32 cellular contexts compared by ENCODE assay signal in genomic region chr15:71931261-71931660, GRCh38.
"Had no signal": no experiment of that assay in that cellular context is flagged by ENCODE, and none has a peak within 500 bp of the region (broad histone marks: within the 10 kb centered on the region; RNA-seq: fewer than 3 reads in every experiment).

No MANE protein-coding gene starts in this region.

- H3K4me1 ChIP-seq: adrenal gland, ascending aorta, body of pancreas, breast epithelium had no signal

- FAIRE-seq: astrocyte had no signal

- H3K9me3 ChIP-seq: adrenal gland had no signal

- DNase-seq: activated effector memory CD4-positive, alpha-beta T cell treated with anti-CD3 and anti-CD28 coated beads, Interleukin-2, amount 50 U/mL, for 16 hours; activated effector memory CD4-positive, alpha-beta T cell treated with Interleukin-2 at 50 U/mL for 16 hours; activated gamma-delta T cell; activated gamma-delta T cell treated with Interleukin-2 at 50 U/mL for 16 hours; activated naive CD4-positive, alpha-beta T cell; activated naive CD4-positive, alpha-beta T cell treated with anti-CD3 and anti-CD28 coated beads for 36 hours; activated naive CD4-positive, alpha-beta T cell treated with anti-CD3 and anti-CD28 coated beads, Interleukin-2, amount 10 ng/mL, durations not matched to agents 7 days and 5 days; activated naive CD4-positive, alpha-beta T cell treated with anti-CD3 and anti-CD28 coated beads, Interleukin-2, amount 50 U/mL, for 16 hours; activated naive CD4-positive, alpha-beta T cell treated with Interleukin-2 at 50 U/mL for 16 hours; activated naive CD8-positive, alpha-beta T cell treated with anti-CD3 and anti-CD28 coated beads for 36 hours; activated naive CD8-positive, alpha-beta T cell treated with anti-CD3 and anti-CD28 coated beads, Interleukin-2, amount 10 ng/mL, durations not matched to agents 7 days and 5 days; activated naive CD8-positive, alpha-beta T cell treated with anti-CD3 and anti-CD28 coated beads, Interleukin-2, amount 50 U/mL, for 24 hours; activated T-cell treated with anti-CD3 and anti-CD28 coated beads, Interleukin-2, amount 50 U/mL, for 24 hours; activated T-cell treated with anti-CD3 and anti-CD28 coated beads, Interleukin-2, amount 50 U/mL, for 4 hours; activated T-cell treated with anti-CD3 and anti-CD28 coated beads, Interleukin-2, amount 50 U/mL, for 48 hours; activated T-cell treated with anti-CD3 and anti-CD28 coated beads, Interleukin-2, amount 50 U/mL, for 72 hours; adrenal gland; amniotic stem cell; amygdala; anterior cingulate cortex; aorta; body of pancreas; brain microvascular endothelial cell; caudate nucleus; central memory CD4-positive, alpha-beta T cell; cerebellar nuclear complex had no signal

- H3K4me3 ChIP-seq: adrenal gland, ascending aorta, body of pancreas, breast epithelium, cardiac muscle cell had no signal

- ATAC-seq: activated naive CD4-positive, alpha-beta T cell treated with anti-CD3 and anti-CD28 coated beads, Interleukin-2, amount 50 U/mL, for 72 hours; activated naive CD8-positive, alpha-beta T cell treated with anti-CD3 and anti-CD28 coated beads, Interleukin-2, amount 50 U/mL, for 24 hours; activated T-cell treated with anti-CD3 and anti-CD28 coated beads, Interleukin-2, amount 50 U/mL, for 4 hours; activated T-cell treated with anti-CD3 and anti-CD28 coated beads, Interleukin-2, amount 50 U/mL, for 72 hours; activated T-helper 17 cell treated with anti-CD3 and anti-CD28 coated beads, Interleukin-2, amount 50 U/mL, for 72 hours; body of pancreas had no signal

- H3K27me3 ChIP-seq: adrenal gland, ascending aorta, body of pancreas, brain microvascular endothelial cell, breast epithelium, cardiac muscle cell had no signal

- H3K27ac ChIP-seq: adrenal gland, ascending aorta, body of pancreas, brain microvascular endothelial cell, breast epithelium, cardiac muscle cell had no signal

- H3K36me3 ChIP-seq: adrenal gland, brain microvascular endothelial cell, breast epithelium had no signal
